In genomic region chrX:65034641-65035450, GRCh38 we compare ENCODE assay signal across 1 cellular context.
TF ChIP-seq lines count a peak whose summit lies in the region.

Gene ZC3H12B, plus strand, starts transcription at chrX:65034826.

TF ChIP-seq in HepG2, 621 proteins besides CTCF, POLR2A, EP300 and RAD21 (continued from another document and continues in another):
- TF ChIP-seq ZNF777 (CRISPR knock-in tag; IDR thresholded peaks at IDR 0.05) = peak; percentile 93
- TF ChIP-seq SP5 (CRISPR knock-in tag; IDR thresholded peaks at IDR 0.05; ENCODE audit: borderline replicate concordance, low read depth) = peak; percentile 43; the same call in 1 of the 2 replicates
- TF ChIP-seq RFX3 (CRISPR knock-in tag; IDR thresholded peaks at IDR 0.05) = peak; percentile 79
- TF ChIP-seq ZNF766 (CRISPR knock-in tag; IDR thresholded peaks at IDR 0.05; ENCODE audit: borderline replicate concordance) = 0 out of 2 replicates have a peak, but pooled peaks have one; percentile 19
- TF ChIP-seq ZNF792 (CRISPR knock-in tag; IDR thresholded peaks at IDR 0.05) = peak; percentile 26; the same call in 1 of the 2 replicates
- TF ChIP-seq KMT2B (CRISPR knock-in tag; IDR thresholded peaks at IDR 0.05) = 0 out of 2 replicates have a peak, but pooled peaks have one; percentile 38
- TF ChIP-seq POLR2G (IDR thresholded peaks at IDR 0.05; ENCODE audit: low read depth, low read length) = peak; percentile 46; the same call in 1 of the 2 replicates
- TF ChIP-seq, protein P1, sequence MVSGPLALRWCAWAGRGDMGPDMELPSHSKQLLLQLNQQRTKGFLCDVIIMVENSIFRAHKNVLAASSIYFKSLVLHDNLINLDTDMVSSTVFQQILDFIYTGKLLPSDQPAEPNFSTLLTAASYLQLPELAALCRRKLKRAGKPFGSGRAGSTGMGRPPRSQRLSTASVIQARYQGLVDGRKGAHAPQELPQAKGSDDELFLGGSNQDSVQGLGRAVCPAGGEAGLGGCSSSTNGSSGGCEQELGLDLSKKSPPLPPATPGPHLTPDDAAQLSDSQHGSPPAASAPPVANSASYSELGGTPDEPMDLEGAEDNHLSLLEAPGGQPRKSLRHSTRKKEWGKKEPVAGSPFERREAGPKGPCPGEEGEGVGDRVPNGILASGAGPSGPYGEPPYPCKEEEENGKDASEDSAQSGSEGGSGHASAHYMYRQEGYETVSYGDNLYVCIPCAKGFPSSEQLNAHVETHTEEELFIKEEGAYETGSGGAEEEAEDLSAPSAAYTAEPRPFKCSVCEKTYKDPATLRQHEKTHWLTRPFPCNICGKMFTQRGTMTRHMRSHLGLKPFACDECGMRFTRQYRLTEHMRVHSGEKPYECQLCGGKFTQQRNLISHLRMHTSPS (CRISPR knock-in tag; IDR thresholded peaks at IDR 0.05; ENCODE audit: low read depth) = no peak
- TF ChIP-seq GABPB1 (CRISPR knock-in tag; IDR thresholded peaks at IDR 0.05) = peak; percentile 65; the same call in 1 of the 2 replicates
- TF ChIP-seq KMT2A (CRISPR knock-in tag; IDR thresholded peaks at IDR 0.05) = peak; percentile 18; the same call in 1 of the 2 replicates
- TF ChIP-seq PHF8 (CRISPR knock-in tag; IDR thresholded peaks at IDR 0.05) = peak; percentile 49
- peak; percentile 62 for TF ChIP-seq STAG1 (CRISPR knock-in tag; IDR thresholded peaks at IDR 0.05)
- no peak for TF ChIP-seq ZNF296 (CRISPR knock-in tag; conservative IDR thresholded peaks at IDR 0.05)
- TF ChIP-seq HINFP (CRISPR knock-in tag; IDR thresholded peaks at IDR 0.05; ENCODE audit: low read depth) = no peak
- TF ChIP-seq ZNF501 (CRISPR knock-in tag; IDR thresholded peaks at IDR 0.05) = 0 out of 2 replicates have a peak, but pooled peaks have one; percentile 43
- no peak for TF ChIP-seq ZNF615 (CRISPR knock-in tag; IDR thresholded peaks at IDR 0.05; ENCODE audit: borderline replicate concordance)
- no peak for TF ChIP-seq FOXA1 (IDR thresholded peaks at IDR 0.05)
- peak; percentile 5; the same call in 1 of the 2 replicates for TF ChIP-seq FOXA1 (CRISPR knock-in tag; IDR thresholded peaks at IDR 0.05)
- peak; percentile 50; the same call in 1 of the 2 replicates for TF ChIP-seq SAP130 (CRISPR knock-in tag; IDR thresholded peaks at IDR 0.05; ENCODE audit: low read depth)
- no peak for TF ChIP-seq AGO1 (IDR thresholded peaks at IDR 0.05; ENCODE audit: low read depth, low read length, poor library complexity, severe bottlenecking)
- TF ChIP-seq ZSCAN20 (CRISPR knock-in tag; IDR thresholded peaks at IDR 0.05; ENCODE audit: borderline replicate concordance) = 0 out of 2 replicates have a peak, but pooled peaks have one; percentile 55
- TF ChIP-seq, protein P2, sequence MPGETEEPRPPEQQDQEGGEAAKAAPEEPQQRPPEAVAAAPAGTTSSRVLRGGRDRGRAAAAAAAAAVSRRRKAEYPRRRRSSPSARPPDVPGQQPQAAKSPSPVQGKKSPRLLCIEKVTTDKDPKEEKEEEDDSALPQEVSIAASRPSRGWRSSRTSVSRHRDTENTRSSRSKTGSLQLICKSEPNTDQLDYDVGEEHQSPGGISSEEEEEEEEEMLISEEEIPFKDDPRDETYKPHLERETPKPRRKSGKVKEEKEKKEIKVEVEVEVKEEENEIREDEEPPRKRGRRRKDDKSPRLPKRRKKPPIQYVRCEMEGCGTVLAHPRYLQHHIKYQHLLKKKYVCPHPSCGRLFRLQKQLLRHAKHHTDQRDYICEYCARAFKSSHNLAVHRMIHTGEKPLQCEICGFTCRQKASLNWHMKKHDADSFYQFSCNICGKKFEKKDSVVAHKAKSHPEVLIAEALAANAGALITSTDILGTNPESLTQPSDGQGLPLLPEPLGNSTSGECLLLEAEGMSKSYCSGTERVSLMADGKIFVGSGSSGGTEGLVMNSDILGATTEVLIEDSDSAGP (CRISPR knock-in tag; IDR thresholded peaks at IDR 0.05; ENCODE audit: borderline replicate concordance) = peak; percentile 80; the same call in 1 of the 2 replicates
- TF ChIP-seq IRF9 (CRISPR knock-in tag; IDR thresholded peaks at IDR 0.05; ENCODE audit: borderline replicate concordance) = 0 out of 2 replicates have a peak, but pooled peaks have one; percentile 57
- peak; percentile 38; the same call in 1 of the 2 replicates for TF ChIP-seq ZNF563 (CRISPR knock-in tag; IDR thresholded peaks at IDR 0.05)
- peak; percentile 58 for TF ChIP-seq ZNF574 (CRISPR knock-in tag; IDR thresholded peaks at IDR 0.05)
- 0 out of 2 replicates have a peak, but pooled peaks have one; percentile 31 for TF ChIP-seq PATZ1 (CRISPR knock-in tag; IDR thresholded peaks at IDR 0.05)
- TF ChIP-seq ZNF44 (CRISPR knock-in tag; IDR thresholded peaks at IDR 0.05) = no peak
- peak; percentile 100 for TF ChIP-seq ZSCAN25 (CRISPR knock-in tag; IDR thresholded peaks at IDR 0.05)
- peak; percentile 70 for TF ChIP-seq ZFY (CRISPR knock-in tag; IDR thresholded peaks at IDR 0.05)
- TF ChIP-seq MYPOP (CRISPR knock-in tag; IDR thresholded peaks at IDR 0.05) = peak; percentile 64; the same call in 1 of the 2 replicates
- TF ChIP-seq SPEN (CRISPR knock-in tag; IDR thresholded peaks at IDR 0.05; ENCODE audit: low read depth) = peak; percentile 61; the same call in 1 of the 2 replicates
- no peak for TF ChIP-seq ZNF782 (CRISPR knock-in tag; IDR thresholded peaks at IDR 0.05; ENCODE audit: borderline replicate concordance)
- TF ChIP-seq TBX2 (CRISPR knock-in tag; IDR thresholded peaks at IDR 0.05; ENCODE audit: borderline replicate concordance) = peak; percentile 54; the same call in 1 of the 2 replicates
- TF ChIP-seq, protein P3, sequence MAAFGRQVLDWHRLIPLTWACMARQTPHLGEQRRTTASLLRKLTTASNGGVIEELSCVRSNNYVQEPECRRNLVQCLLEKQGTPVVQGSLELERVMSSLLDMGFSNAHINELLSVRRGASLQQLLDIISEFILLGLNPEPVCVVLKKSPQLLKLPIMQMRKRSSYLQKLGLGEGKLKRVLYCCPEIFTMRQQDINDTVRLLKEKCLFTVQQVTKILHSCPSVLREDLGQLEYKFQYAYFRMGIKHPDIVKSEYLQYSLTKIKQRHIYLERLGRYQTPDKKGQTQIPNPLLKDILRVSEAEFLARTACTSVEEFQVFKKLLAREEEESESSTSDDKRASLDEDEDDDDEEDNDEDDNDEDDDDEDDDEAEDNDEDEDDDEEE (CRISPR knock-in tag; IDR thresholded peaks at IDR 0.05) = 0 out of 2 replicates have a peak, but pooled peaks have one; percentile 81
- no peak for TF ChIP-seq ZNF7 (CRISPR knock-in tag; IDR thresholded peaks at IDR 0.05)
- TF ChIP-seq ZBTB49 (CRISPR knock-in tag; IDR thresholded peaks at IDR 0.05; ENCODE audit: borderline replicate concordance) = no peak
- TF ChIP-seq, protein P4, sequence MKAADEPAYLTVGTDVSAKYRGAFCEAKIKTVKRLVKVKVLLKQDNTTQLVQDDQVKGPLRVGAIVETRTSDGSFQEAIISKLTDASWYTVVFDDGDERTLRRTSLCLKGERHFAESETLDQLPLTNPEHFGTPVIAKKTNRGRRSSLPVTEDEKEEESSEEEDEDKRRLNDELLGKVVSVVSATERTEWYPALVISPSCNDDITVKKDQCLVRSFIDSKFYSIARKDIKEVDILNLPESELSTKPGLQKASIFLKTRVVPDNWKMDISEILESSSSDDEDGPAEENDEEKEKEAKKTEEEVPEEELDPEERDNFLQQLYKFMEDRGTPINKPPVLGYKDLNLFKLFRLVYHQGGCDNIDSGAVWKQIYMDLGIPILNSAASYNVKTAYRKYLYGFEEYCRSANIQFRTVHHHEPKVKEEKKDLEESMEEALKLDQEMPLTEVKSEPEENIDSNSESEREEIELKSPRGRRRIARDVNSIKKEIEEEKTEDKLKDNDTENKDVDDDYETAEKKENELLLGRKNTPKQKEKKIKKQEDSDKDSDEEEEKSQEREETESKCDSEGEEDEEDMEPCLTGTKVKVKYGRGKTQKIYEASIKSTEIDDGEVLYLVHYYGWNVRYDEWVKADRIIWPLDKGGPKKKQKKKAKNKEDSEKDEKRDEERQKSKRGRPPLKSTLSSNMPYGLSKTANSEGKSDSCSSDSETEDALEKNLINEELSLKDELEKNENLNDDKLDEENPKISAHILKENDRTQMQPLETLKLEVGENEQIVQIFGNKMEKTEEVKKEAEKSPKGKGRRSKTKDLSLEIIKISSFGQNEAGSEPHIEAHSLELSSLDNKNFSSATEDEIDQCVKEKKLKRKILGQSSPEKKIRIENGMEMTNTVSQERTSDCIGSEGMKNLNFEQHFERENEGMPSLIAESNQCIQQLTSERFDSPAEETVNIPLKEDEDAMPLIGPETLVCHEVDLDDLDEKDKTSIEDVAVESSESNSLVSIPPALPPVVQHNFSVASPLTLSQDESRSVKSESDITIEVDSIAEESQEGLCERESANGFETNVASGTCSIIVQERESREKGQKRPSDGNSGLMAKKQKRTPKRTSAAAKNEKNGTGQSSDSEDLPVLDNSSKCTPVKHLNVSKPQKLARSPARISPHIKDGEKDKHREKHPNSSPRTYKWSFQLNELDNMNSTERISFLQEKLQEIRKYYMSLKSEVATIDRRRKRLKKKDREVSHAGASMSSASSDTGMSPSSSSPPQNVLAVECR (CRISPR knock-in tag; IDR thresholded peaks at IDR 0.05; ENCODE audit: borderline replicate concordance) = peak; percentile 56; the same call in 1 of the 2 replicates
- no peak for TF ChIP-seq NFE2L2 (IDR thresholded peaks at IDR 0.05; ENCODE audit: low read length)
- TF ChIP-seq ZBTB7B (CRISPR knock-in tag; IDR thresholded peaks at IDR 0.05) = peak; percentile 89
- no peak for TF ChIP-seq TOPORS (CRISPR knock-in tag; IDR thresholded peaks at IDR 0.05)
